In genomic region chr17:18971801-18972200, GRCh38 we compare ENCODE assay signal across 31 cellular contexts. TPM values are rescaled to one million over a fixed set of nuclear protein-coding genes. Genes with fewer than 3 reads are reported as not detected.
"Had no signal": no experiment of that assay in that cellular context is flagged by ENCODE, and none has a peak within 500 bp of the region (broad histone marks: within the 10 kb centered on the region; RNA-seq: fewer than 3 reads in every experiment).

No MANE protein-coding gene starts in this region.

- H3K36me3 Mint-ChIP-seq: type B pancreatic cell had no signal

- H3K27ac ChIP-seq: stomach, suprapubic skin, testis, thoracic aorta, thyroid gland, tibial artery, tibial nerve, upper lobe of left lung, upper lobe of right lung, uterus, vagina had no signal

- H3K9me3 ChIP-seq: stomach, suprapubic skin, testis, thoracic aorta, thyroid gland, tibial artery, tibial nerve, transverse colon, upper lobe of left lung, upper lobe of right lung, uterus, vagina had no signal

- H3K36me3 ChIP-seq: thoracic aorta, tibial nerve, transverse colon, upper lobe of right lung, uterus had no signal

- H3K9me3 Mint-ChIP-seq: stimulated activated effector memory CD8-positive, alpha-beta T cell treated with anti-CD3 and anti-CD28 coated beads, Interleukin-12 subunit alpha, Interleukin-12 subunit beta, amount 100 ng/mL, for 72 hours; stimulated activated memory B cell treated with anti-CD40 and anti-IgM and Interleukin-4, amounts not matched to agents 10 μg/mL and 1 μg/mL and 100 μg/mL, for 72 hours; stimulated activated naive B cell treated with anti-CD40 and anti-IgM and Interleukin-4, amounts not matched to agents 10 μg/mL and 1 μg/mL and 100 μg/mL, for 72 hours; stimulated activated naive CD8-positive, alpha-beta T cell treated with anti-CD3 and anti-CD28 coated beads, Interleukin-15, amount 100 ng/mL, for 72 hours; stimulated activated naive CD8-positive, alpha-beta T cell treated with anti-CD3 and anti-CD28 coated beads, Interleukin-15, Interleukin-2, amounts not matched to agents 100 ng/mL and 50 ng/mL, for 24 hours; type B pancreatic cell had no signal

- H3K27me3 Mint-ChIP-seq: stimulated activated memory B cell treated with anti-CD40 and anti-IgM and Interleukin-4, amounts not matched to agents 10 μg/mL and 1 μg/mL and 100 μg/mL, for 72 hours; stimulated activated naive B cell treated with anti-CD40 and anti-IgM and Interleukin-4, amounts not matched to agents 10 μg/mL and 1 μg/mL and 100 μg/mL, for 72 hours; stimulated activated naive CD8-positive, alpha-beta T cell treated with anti-CD3 and anti-CD28 coated beads, Interleukin-15, amount 100 ng/mL, for 72 hours; stimulated activated naive CD8-positive, alpha-beta T cell treated with anti-CD3 and anti-CD28 coated beads, Interleukin-15, Interleukin-2, amounts not matched to agents 100 ng/mL and 50 ng/mL, for 24 hours; type B pancreatic cell had no signal

- H3K27me3 ChIP-seq: stomach, suprapubic skin, testis, thyroid gland, tibial artery, tibial nerve, transverse colon, upper lobe of left lung, upper lobe of right lung, uterus, vagina had no signal

- DNase-seq: stimulated activated CD4-positive, alpha-beta T cell treated with anti-CD3 and anti-CD28 coated beads, Interleukin-2, amount 100 ng/mL, for 48 hours; stimulated activated CD4-positive, alpha-beta T cell treated with anti-CD3 and anti-CD28 coated beads, Interleukin-4, amount 100 ng/mL, for 1 hour; stimulated activated CD4-positive, alpha-beta T cell treated with anti-CD3 and anti-CD28 coated beads, Interleukin-4, amount 100 ng/mL, for 24 hours; stimulated activated CD4-positive, alpha-beta T cell treated with anti-CD3 and anti-CD28 coated beads, Interleukin-4, amount 100 ng/mL, for 4 hours; stimulated activated CD8-positive, alpha-beta memory T cell treated with anti-CD3 and anti-CD28 coated beads, Interleukin-4, amount 100 ng/mL, for 48 hours; stimulated activated naive B cell treated with anti-CD40 and anti-IgM and Interleukin-4, amounts not matched to agents 10 μg/mL and 1 μg/mL and 100 μg/mL, for 72 hours; stimulated activated naive CD4-positive, alpha-beta T cell; stimulated activated naive CD4-positive, alpha-beta T cell treated with Interleukin-2 at 50 U/mL for 16 hours; stimulated activated naive CD8-positive, alpha-beta T cell treated with anti-CD3 and anti-CD28 coated beads, Interleukin-15, amount 100 ng/mL, for 72 hours; stimulated activated naive CD8-positive, alpha-beta T cell treated with anti-CD3 and anti-CD28 coated beads, Interleukin-15, Interleukin-2, amounts not matched to agents 100 U/mL and 50 U/mL, for 24 hours; stomach; substantia nigra; testis; thyroid gland; tibial artery; transverse colon; trophoblast cell; upper lobe of left lung; upper lobe of right lung; uterus had no signal

- H3K4me3 ChIP-seq: stomach, suprapubic skin, testis, thoracic aorta, thyroid gland, tibial artery, tibial nerve, transverse colon, upper lobe of left lung, upper lobe of right lung, uterus, vagina had no signal

- H3K27ac Mint-ChIP-seq: stimulated activated effector memory CD8-positive, alpha-beta T cell treated with anti-CD3 and anti-CD28 coated beads, Interleukin-12 subunit alpha, Interleukin-12 subunit beta, amount 100 ng/mL, for 72 hours; stimulated activated memory B cell treated with anti-CD40 and anti-IgM and Interleukin-4, amounts not matched to agents 10 μg/mL and 1 μg/mL and 100 μg/mL, for 72 hours; stimulated activated naive B cell treated with anti-CD40 and anti-IgM and Interleukin-4, amounts not matched to agents 10 μg/mL and 1 μg/mL and 100 μg/mL, for 72 hours; stimulated activated naive CD8-positive, alpha-beta T cell treated with anti-CD3 and anti-CD28 coated beads, Interleukin-15, amount 100 ng/mL, for 72 hours; stimulated activated naive CD8-positive, alpha-beta T cell treated with anti-CD3 and anti-CD28 coated beads, Interleukin-15, Interleukin-2, amounts not matched to agents 100 ng/mL and 50 ng/mL, for 24 hours; type B pancreatic cell had no signal

- H3K4me1 ChIP-seq: uterus had no signal

- H3K4me1 Mint-ChIP-seq: stimulated activated memory B cell treated with anti-CD40 and anti-IgM and Interleukin-4, amounts not matched to agents 10 μg/mL and 1 μg/mL and 100 μg/mL, for 72 hours had no signal

- ATAC-seq: stimulated activated effector memory CD8-positive, alpha-beta T cell treated with anti-CD3 and anti-CD28 coated beads, Interleukin-12 subunit alpha, Interleukin-12 subunit beta, amount 100 ng/mL, for 72 hours; stimulated activated memory B cell treated with anti-CD40 and anti-IgM and Interleukin-4, amounts not matched to agents 10 μg/mL and 1 μg/mL and 100 μg/mL, for 72 hours; stimulated activated naive B cell treated with anti-CD40 and anti-IgM and Interleukin-4, amounts not matched to agents 10 μg/mL and 1 μg/mL and 100 μg/mL, for 72 hours; stimulated activated naive CD8-positive, alpha-beta T cell treated with anti-CD3 and anti-CD28 coated beads, Interleukin-15, amount 100 ng/mL, for 72 hours; stimulated activated naive CD8-positive, alpha-beta T cell treated with anti-CD3 and anti-CD28 coated beads, Interleukin-15, Interleukin-2, amounts not matched to agents 100 U/mL and 50 U/mL, for 24 hours; upper lobe of right lung had no signal

- H3K4me3 Mint-ChIP-seq: stimulated activated effector memory CD8-positive, alpha-beta T cell treated with anti-CD3 and anti-CD28 coated beads, Interleukin-12 subunit alpha, Interleukin-12 subunit beta, amount 100 ng/mL, for 72 hours; stimulated activated memory B cell treated with anti-CD40 and anti-IgM and Interleukin-4, amounts not matched to agents 10 μg/mL and 1 μg/mL and 100 μg/mL, for 72 hours; stimulated activated naive B cell treated with anti-CD40 and anti-IgM and Interleukin-4, amounts not matched to agents 10 μg/mL and 1 μg/mL and 100 μg/mL, for 72 hours; stimulated activated naive CD8-positive, alpha-beta T cell treated with anti-CD3 and anti-CD28 coated beads, Interleukin-15, amount 100 ng/mL, for 72 hours; stimulated activated naive CD8-positive, alpha-beta T cell treated with anti-CD3 and anti-CD28 coated beads, Interleukin-15, Interleukin-2, amounts not matched to agents 100 ng/mL and 50 ng/mL, for 24 hours; type B pancreatic cell had no signal

RNA-seq across cellular contexts. Expression of gene SLC5A10, which starts 19.8 kb away (rescaled TPM):
- total RNA-seq: stomach, temporal lobe, thoracic aorta, thyroid gland, tibial nerve, transverse colon, upper lobe of left lung, upper lobe of right lung, ureter, urinary bladder, uterus, vagina had no signal
